ENCODE assay signal across 8 cellular contexts in genomic region chr9:35605336-35606137, GRCh38. TPM values are rescaled to one million over a fixed set of nuclear protein-coding genes. Genes with fewer than 3 reads are reported as not detected.
A peak's percentile ranks its signal among the peaks of the same experiment; 100 is the strongest.
DNase-seq lines count a peak whose midpoint lies in the region; ATAC-seq, FAIRE-seq and TF ChIP-seq lines count a peak whose summit lies in the region.

No MANE protein-coding gene starts in this region.

- peak overlapping the region; percentile 78 for H3K4me3 ChIP-seq in bronchial epithelial cell (ENCODE audit: low read depth, low read length)

- peak overlapping the region; percentile 81 for H3K27ac Mint-ChIP-seq in stimulated activated naive B cell treated with anti-CD40 and anti-IgM and Interleukin-4, amounts not matched to agents 10 μg/mL and 1 μg/mL and 100 μg/mL, for 72 hours

- peaks cover 17 to 23% of the 10 kb centered on the region in 2 donors for H3K36me3 Mint-ChIP-seq in stimulated activated naive B cell treated with anti-CD40 and anti-IgM and Interleukin-4, amounts not matched to agents 10 μg/mL and 1 μg/mL and 100 μg/mL, for 72 hours

- ATAC-seq in GM18511 (IDR thresholded peaks at IDR 0.05; ENCODE audit: unreplicated experiment) (peak; percentile 11), HG02884 (IDR thresholded peaks at IDR 0.05; ENCODE audit: unreplicated experiment) (peak; percentile 14), left colon (peak; percentile 1)
- ATAC-seq in stimulated activated naive B cell treated with anti-CD40 and anti-IgM and Interleukin-4, amounts not matched to agents 10 μg/mL and 1 μg/mL and 100 μg/mL, for 72 hours (replicated peaks): peak; percentile 3 to 4

- TF ChIP-seq CTCF in bronchial epithelial cell (IDR thresholded peaks at IDR 0.05; ENCODE audit: insufficient read depth, low read length, severe bottlenecking): no peak

- H3K9me3 Mint-ChIP-seq in stimulated activated naive B cell treated with anti-CD40 and anti-IgM and Interleukin-4, amounts not matched to agents 10 μg/mL and 1 μg/mL and 100 μg/mL, for 72 hours: peaks cover 0 to 3% of the 10 kb centered on the region in 2 donors

- FAIRE-seq in bronchial epithelial cell (lab: Jason Lieb, UNC): no peak

- H3K27me3 ChIP-seq in bronchial epithelial cell (ENCODE audit: control insufficient read depth, insufficient read depth, low read length): no peaks in the 10 kb centered on the region

- intact Hi-C loops in left colon (cut with DNase I, micrococcal nuclease): no loop called here

- peaks cover 28 to 59% of the 10 kb centered on the region in 2 donors for H3K4me1 Mint-ChIP-seq in stimulated activated naive B cell treated with anti-CD40 and anti-IgM and Interleukin-4, amounts not matched to agents 10 μg/mL and 1 μg/mL and 100 μg/mL, for 72 hours

- H3K27me3 Mint-ChIP-seq in stimulated activated naive B cell treated with anti-CD40 and anti-IgM and Interleukin-4, amounts not matched to agents 10 μg/mL and 1 μg/mL and 100 μg/mL, for 72 hours: no peaks in the 10 kb centered on the region

- peaks cover 8% of the 10 kb centered on the region for H3K36me3 ChIP-seq in bronchial epithelial cell (ENCODE audit: control insufficient read depth, insufficient read depth, low read length)

- peak overlapping the region; percentile 84 to 85 for H3K4me3 Mint-ChIP-seq in stimulated activated naive B cell treated with anti-CD40 and anti-IgM and Interleukin-4, amounts not matched to agents 10 μg/mL and 1 μg/mL and 100 μg/mL, for 72 hours

- DNase-seq in 8988T (peak; percentile 84), RKO (ENCODE audit: low spot score) (peak; percentile 50), bronchial epithelial cell (ENCODE audit: low read depth) (peak; percentile 15), left colon (peak; percentile 49 to 61), GDM1 (lab: John Stamatoyannopoulos, UW) (no peak)
- no peak for DNase-seq in stimulated activated naive B cell treated with anti-CD40 and anti-IgM and Interleukin-4, amounts not matched to agents 10 μg/mL and 1 μg/mL and 100 μg/mL, for 72 hours

RNA-seq across cellular contexts. Expression of gene TESK1, which starts 0.5 kb away (rescaled TPM):
- total RNA-seq in bronchial epithelial cell (6.6 and 8.2 TPM in 2 replicates), left colon (10 to 100 TPM; 37.7 to 47.8 TPM)

RNA-seq across cellular contexts. Expression of gene CD72, which starts 12.7 kb away (rescaled TPM):
- total RNA-seq in bronchial epithelial cell: 0.79 and 0.90 TPM in 2 replicates
- total RNA-seq in left colon: 1 to 10 TPM; 1.2 to 2.2 TPM

RNA-seq across cellular contexts. Expression of gene SIT1, which starts 45.2 kb away (rescaled TPM):
- not detected in 2 replicates for total RNA-seq in bronchial epithelial cell
- 1 to 10 TPM in 1 of 2 donors, under 1 TPM in 1; 0.46 to 1.4 TPM for total RNA-seq in left colon

RNA-seq across cellular contexts. Expression of gene RMRP, which starts 52.3 kb away (rescaled TPM):
- 15,881 and 37,648 TPM in 2 replicates for total RNA-seq in bronchial epithelial cell
- over 10,000 TPM; 19,198 to 30,979 TPM for total RNA-seq in left colon

RNA-seq across cellular contexts. Expression of gene CCDC107, which starts 52.6 kb away (rescaled TPM):
- total RNA-seq in bronchial epithelial cell (11.4 and 13.7 TPM in 2 replicates), left colon (10 to 100 TPM; 25.0 to 33.1 TPM)

Comparison
In these comparisons a context has a peak if more than half of its experiments do, and no peak if none do; other contexts are left out.
1. DNase-seq: peak in 8988T (single experiment), RKO (single experiment), bronchial epithelial cell (single experiment) and left colon (2 of 2); none in stimulated activated naive B cell treated with anti-CD40 and anti-IgM and Interleukin-4, amounts not matched to agents 10 μg/mL and 1 μg/mL and 100 μg/mL, for 72 hours (single experiment) and GDM1 (single experiment).
2. Peak in every context shown above with its lines, with median percentiles within 50 percentile points of each other: ATAC-seq.